In genomic region chr9:21995652-21996275, GRCh38 we compare ENCODE assay signal across 8 cellular contexts. TPM values are rescaled to one million over a fixed set of nuclear protein-coding genes. Genes with fewer than 3 reads are reported as not detected.
A peak's percentile ranks its signal among the peaks of the same experiment; 100 is the strongest.
DNase-seq lines count a peak whose midpoint lies in the region; ATAC-seq, FAIRE-seq and TF ChIP-seq lines count a peak whose summit lies in the region.

No MANE protein-coding gene starts in this region.

- BruUV-seq in PC-3 (replicated peaks; lab: Mats Ljungman, UMichigan), result no TSS peak
- BruUV-seq in HepG2 (replicated peaks; lab: Mats Ljungman, UMichigan), result no TSS peak

- peaks cover 4% of the 10 kb centered on the region for H4K20me1 ChIP-seq in H9 (ENCODE audit: control insufficient read depth, insufficient read depth, insufficient read length)
- 0 out of 2 replicates have a peak, but pooled peaks cover 4% of the 10 kb centered on the region for H4K20me1 ChIP-seq in PC-3 (ENCODE audit: low read length)
- no peaks in the 10 kb centered on the region for H4K20me1 ChIP-seq in HepG2 (ENCODE audit: insufficient read depth, low read length)

- H3K27me3 ChIP-seq in H9 (ENCODE audit: insufficient read depth, low read length), result peaks cover 32% of the 10 kb centered on the region; the same call in 1 of the 2 replicates
- no peaks in the 10 kb centered on the region for H3K27me3 ChIP-seq in PC-3 (ENCODE audit: low read length)
- H3K27me3 ChIP-seq in colonic mucosa, result no peaks in the 10 kb centered on the region
- peaks cover 0 to 17% of the 10 kb centered on the region in 2 experiments; a peak in 1 of 5 replicates for H3K27me3 ChIP-seq in HepG2 (ENCODE audit: control insufficient read depth in 1 of 2, insufficient read depth in 2 of 2, low read length in 2 of 2)
- peaks cover 0 to 74% (median 0%) of the 10 kb centered on the region in 3 donors for H3K27me3 ChIP-seq in stomach

- H3T11ph ChIP-seq in H9 (ENCODE audit: low read length), result no peak overlapping the region

- peaks cover 88% of the 10 kb centered on the region for H3K27me3 Mint-ChIP-seq in H9 (ENCODE audit: low read depth)

- H3K9ac ChIP-seq in H9 (ENCODE audit: extremely low read depth, insufficient read length, low read length), result no peak overlapping the region
- peak overlapping the region; percentile 97 for H3K9ac ChIP-seq in PC-3 (ENCODE audit: low read length)
- peak overlapping the region; percentile 80 to 89 for H3K9ac ChIP-seq in colonic mucosa (ENCODE audit: low read depth in 2 of 2, low read length in 2 of 2)
- H3K9ac ChIP-seq in HepG2 (ENCODE audit: insufficient read depth, low read depth, low read length), result no peak overlapping the region

- no peak overlapping the region for H2BK5ac ChIP-seq in H9 (ENCODE audit: insufficient read length, low read length)

- H3K9me2 ChIP-seq in PC-3 (replicated peaks; ENCODE audit: low read length), result no peaks in the 10 kb centered on the region

- intact Hi-C loops in PC-3 (cut with micrococcal nuclease), result loop anchor here (1.0 to 10.0 kb wide), 2 partner anchors 181 to 449 kb away; partner anchors contain the start of gene DMRTA1
- intact Hi-C loops in colonic mucosa (cut with DNase I), result no loop called here
- intact Hi-C loops in HepG2 (cut with micrococcal nuclease; ENCODE audit: unreplicated experiment), result no loop called here
- intact Hi-C loops in stomach (cut with DNase I; ENCODE audit: low total_unique reads), result no loop called here

- DNase-seq in GM10248 (ENCODE audit: extremely low spot score) (peak; percentile 44), H9 (no peak), PC-3 (peak; percentile 24), colonic mucosa (peak; percentile 55), HepG2 (ENCODE audit: low spot score) (no peak), stomach (peak; percentile 46), GF-D8 (lab: John Stamatoyannopoulos, UW) (no peak)

- no CpG with 5 or more reads among the region's 51 CpGs for WGBS in H9 (ENCODE audit: extremely low coverage, insufficient read length, low lambda C conversion rate)
- 55% methylated on average over 21 of the region's 51 CpGs for WGBS in HepG2 (ENCODE audit: low lambda C conversion rate)
- WGBS in stomach, 5 donors, result 12 to 19% (median 13%) methylated on average over 38 to 51 of the region's 51 CpGs

- no peak overlapping the region for H4K8ac ChIP-seq in H9 (replicated peaks; ENCODE audit: insufficient read length, low read depth, low read length)

- in situ Hi-C loops in HepG2 (cut with HindIII; ENCODE audit: extremely low pct_ligation_motif_present, low pct_unique_long_range_greater_than_20kb), result loop anchor here (10.0 kb wide), 1 partner anchor 239 kb away; no protein-coding TSS in a partner anchor

- H3K79me2 ChIP-seq in H9 (ENCODE audit: insufficient read depth, low read length), result no peaks in the 10 kb centered on the region
- peaks cover 87% of the 10 kb centered on the region for H3K79me2 ChIP-seq in PC-3 (ENCODE audit: low read length)
- no peaks in the 10 kb centered on the region for H3K79me2 ChIP-seq in HepG2 (ENCODE audit: insufficient read depth, low read length)

- no peak overlapping the region for H2BK12ac ChIP-seq in H9 (ENCODE audit: insufficient read length, low read depth, low read length)

- no peak overlapping the region for H4K91ac ChIP-seq in H9 (ENCODE audit: insufficient read length, low read depth, low read length)

- H3K23ac ChIP-seq in H9 (ENCODE audit: insufficient read length, low read depth, low read length), result no peak overlapping the region

- peaks cover 3% of the 10 kb centered on the region; the same call in 1 of the 2 replicates for H3K4me1 ChIP-seq in H9 (ENCODE audit: insufficient read depth, low read length)
- peaks cover 31% of the 10 kb centered on the region for H3K4me1 ChIP-seq in PC-3 (ENCODE audit: insufficient read depth, low read length)
- H3K4me1 ChIP-seq in colonic mucosa, result no peaks in the 10 kb centered on the region
- peaks cover 9% of the 10 kb centered on the region for H3K4me1 ChIP-seq in HepG2 (ENCODE audit: insufficient read depth, low read length)
- peaks cover 6 to 27% (median 22%) of the 10 kb centered on the region in 4 donors for H3K4me1 ChIP-seq in stomach

- H2AK5ac ChIP-seq in H9 (ENCODE audit: insufficient read length, low read length), result no peak overlapping the region

- no peaks in the 10 kb centered on the region for H3K36me3 Mint-ChIP-seq in H9 (ENCODE audit: insufficient read depth in 1 of 3, low read depth in 3 of 3)

- CTCF ChIA-PET in GM10248 (lab: Yijun Ruan, JAX) (interaction anchor here (1.4 to 9.3 kb wide), 4 partner anchors 9 to 40 kb away, joined by 4 to 95 read pairs (median 8); partner anchors contain the start of gene CDKN2B), PC-3 (lab: Charles Lee) (interaction anchor here (0.8 kb wide), 1 partner anchor 13 kb away, joined by 3 read pairs; the partner anchor contains the start of gene CDKN2B), HepG2 (lab: Yijun Ruan, JAX; ENCODE audit: low intra/inter-chr PET ratio, low total read pairs) (no interaction called here)

- H3K56ac ChIP-seq in H9 (ENCODE audit: insufficient read length, low read depth, low read length), result no peak overlapping the region

- no peak overlapping the region for H2BK20ac ChIP-seq in H9 (ENCODE audit: low read depth, low read length, poor library complexity, severe bottlenecking)

- H3K27ac ChIP-seq in H9 (ENCODE audit: insufficient read length, low read depth, low read length), result no peak overlapping the region
- peak overlapping the region; percentile 78 for H3K27ac ChIP-seq in PC-3 (ENCODE audit: low read length)
- H3K27ac ChIP-seq in colonic mucosa, result peak overlapping the region; percentile 89
- no peak overlapping the region for H3K27ac ChIP-seq in HepG2 (ENCODE audit: extremely low read length, insufficient read depth, low read length)
- peak overlapping the region; percentile 77 to 91 (median 82) for H3K27ac ChIP-seq in stomach

- peak; percentile 2 for ATAC-seq in PC-3
- peak; percentile 78 for ATAC-seq in HepG2
- no peak for ATAC-seq in HG03457 (IDR thresholded peaks at IDR 0.05; ENCODE audit: unreplicated experiment)

- no peak overlapping the region for H3K4ac ChIP-seq in H9 (ENCODE audit: low read depth, low read length)

- H3K4me2 ChIP-seq in H9 (ENCODE audit: insufficient read depth, insufficient read length, low read length) (peak overlapping the region; percentile 87), PC-3 (ENCODE audit: low read length) (peak overlapping the region; percentile 98), HepG2 (ENCODE audit: low read depth, low read length) (peak overlapping the region; percentile 96)

- FAIRE-seq in HepG2 (lab: Jason Lieb, UNC), result no peak

- no peak overlapping the region for H2BK120ac ChIP-seq in H9 (ENCODE audit: low read depth, low read length, poor library complexity, severe bottlenecking)

- TF ChIP-seq POLR2A in HepG2 (IDR thresholded peaks at IDR 0.05; ENCODE audit: insufficient read depth in 1 of 2, low read depth in 2 of 2, low read length in 2 of 2) (no peak), stomach (IDR thresholded peaks at IDR 0.05) (no peak)

- TF ChIP-seq CTCF in GM10248 (IDR thresholded peaks at IDR 0.05; ENCODE audit: control extremely low read depth, extremely low read depth, low read depth, missing control alignments) (peak; percentile 37), H9 (conservative IDR thresholded peaks at IDR 0.05) (peak; percentile 29; the same call in 1 of the 3 replicates), PC-3 (conservative IDR thresholded peaks at IDR 0.05; ENCODE audit: low read depth, low read length) (peak; percentile 36; the same call in 1 of the 2 replicates), colonic mucosa (IDR thresholded peaks at IDR 0.05) (no peak), HepG2 (CRISPR knock-in tag; IDR thresholded peaks at IDR 0.05) (peak; percentile 52), stomach (IDR thresholded peaks at IDR 0.05) (peak in 1 of 7 experiments; percentile 9)

- peak overlapping the region; percentile 67 to 82 for H3K4me3 Mint-ChIP-seq in H9

- H3K4me1 Mint-ChIP-seq in H9, result peaks cover 28 to 41% of the 10 kb centered on the region in 2 experiments

- H4K5ac ChIP-seq in H9 (ENCODE audit: insufficient read length, low read depth, low read length), result no peak overlapping the region

- H3K9me3 ChIP-seq in H9 (ENCODE audit: control insufficient read depth, low read depth, low read length) (no peaks in the 10 kb centered on the region), PC-3 (ENCODE audit: low read length) (no peaks in the 10 kb centered on the region), colonic mucosa (no peaks in the 10 kb centered on the region), HepG2 (ENCODE audit: low read length) (no peaks in the 10 kb centered on the region), stomach (no peaks in the 10 kb centered on the region)

- TF ChIP-seq RAD21 in HepG2 (CRISPR knock-in tag; IDR thresholded peaks at IDR 0.05), result no peak

- no peaks in the 10 kb centered on the region for H3K36me3 ChIP-seq in PC-3 (ENCODE audit: low read depth, low read length)
- no peaks in the 10 kb centered on the region for H3K36me3 ChIP-seq in colonic mucosa
- no peaks in the 10 kb centered on the region for H3K36me3 ChIP-seq in HepG2 (replicated peaks in 1 of 2; ENCODE audit: control insufficient read depth in 1 of 2, insufficient read depth in 2 of 2, low read length in 2 of 2)
- no peaks in the 10 kb centered on the region for H3K36me3 ChIP-seq in stomach

- H3K4me3 ChIP-seq in PC-3 (ENCODE audit: low read length) (peak overlapping the region; percentile 96), colonic mucosa (peak overlapping the region; percentile 81), HepG2 (replicated peaks in 1 of 3; ENCODE audit: insufficient read depth in 1 of 3, low read depth in 2 of 3, low read length in 3 of 3) (peak overlapping the region; percentile 60 to 82 (median 77)), stomach (peak overlapping the region; percentile 63 to 94 (median 87))

- POLR2A ChIA-PET in GM10248 (lab: Yijun Ruan, JAX) (no interaction called here), PC-3 (lab: Charles Lee; ENCODE audit: unreplicated experiment) (no interaction called here), HepG2 (lab: Yijun Ruan, JAX) (no interaction called here)

- no peak overlapping the region for H3K18ac ChIP-seq in H9 (ENCODE audit: insufficient read length, low read depth, low read length)

- no peak overlapping the region for H2AFZ ChIP-seq in H9 (ENCODE audit: low read length)
- peak overlapping the region; percentile 79 for H2AFZ ChIP-seq in PC-3 (ENCODE audit: low read length)
- H2AFZ ChIP-seq in HepG2 (ENCODE audit: low read length), result no peak overlapping the region

- H3K9me3 Mint-ChIP-seq in H9, result no peaks in the 10 kb centered on the region

- no peak overlapping the region for H3K14ac ChIP-seq in H9 (ENCODE audit: insufficient read depth, low read length)

- H3K27ac Mint-ChIP-seq in H9, result no peak overlapping the region

- TF ChIP-seq EP300 in HepG2 (IDR thresholded peaks at IDR 0.05; ENCODE audit: low read depth in 2 of 2, low read length in 2 of 2) (no peak), HepG2 (CRISPR knock-in tag; IDR thresholded peaks at IDR 0.05; ENCODE audit: borderline replicate concordance) (no peak), stomach (IDR thresholded peaks at IDR 0.05) (no peak)

- no peak overlapping the region for H2BK15ac ChIP-seq in H9 (ENCODE audit: low read depth, low read length)

- no peaks in the 10 kb centered on the region for H3K79me1 ChIP-seq in H9 (ENCODE audit: insufficient read depth, low read depth, low read length, poor library complexity, severe bottlenecking)

- peaks cover 17% of the 10 kb centered on the region for H3K23me2 ChIP-seq in H9 (ENCODE audit: insufficient read length, low read depth, low read length, poor library complexity, severe bottlenecking)

- no peaks in the 10 kb centered on the region for H3F3A ChIP-seq in PC-3 (ENCODE audit: low read length, unreplicated experiment)

RNA-seq across cellular contexts. Expression of gene CDKN2B-AS1, which starts 1.2 kb away (rescaled TPM):
- not detected in 2 replicates for total RNA-seq in H9 (2021)
- 0.40 and 2.0 TPM in 2 replicates for total RNA-seq in PC-3 (2014; rRNA removed)
- total RNA-seq in colonic mucosa, result 10 to 100 TPM; 39.7 to 73.7 TPM
- total RNA-seq in HepG2 (2016; rRNA removed; fragmentation: Illumina TruSeq; extraction: Trizol), result 0.64 and 0.77 TPM in 2 replicates
- 0.35 TPM in 1 of 2 replicates, not detected in the other for total RNA-seq in HepG2 (2016; cell fraction: cytosol; rRNA removed; fragmentation: Illumina TruSeq; extraction: Trizol; ENCODE audit: low read depth)
- total RNA-seq in HepG2 (2016; cell fraction: insoluble cytoplasmic fraction; rRNA removed; fragmentation: Illumina TruSeq; extraction: Trizol), result 0.31 and 0.78 TPM in 2 replicates
- 0.31 and 0.76 TPM in 2 replicates for total RNA-seq in HepG2 (2016; cell fraction: membrane; rRNA removed; fragmentation: Illumina TruSeq; extraction: Trizol)
- 1.1 TPM in 1 of 2 replicates, not detected in the other for total RNA-seq in HepG2 (2016; cell fraction: nucleus; rRNA removed; fragmentation: Illumina TruSeq; extraction: Trizol)
- polyA plus RNA-seq in HepG2 (2011; rRNA removed), result 1.8 and 2.3 TPM in 2 replicates
- polyA plus RNA-seq in HepG2 (2011; cell fraction: cytosol; rRNA removed), result 0.78 and 1.1 TPM in 2 replicates
- polyA plus RNA-seq in HepG2 (2011; cell fraction: nucleus; rRNA removed), result 1.3 and 1.6 TPM in 2 replicates
- 0.27 TPM in 1 of 2 replicates, not detected in the other for polyA plus RNA-seq in HepG2 (2012)
- polyA plus RNA-seq in HepG2 (2016; cell fraction: cytosol; fragmentation: Illumina TruSeq; extraction: Trizol; ENCODE audit: low read depth), result 0.35 and 0.36 TPM in 2 replicates
- polyA plus RNA-seq in HepG2 (2016; cell fraction: insoluble cytoplasmic fraction; fragmentation: Illumina TruSeq; extraction: Trizol; ENCODE audit: low read depth), result 0.41 and 0.54 TPM in 2 replicates
- 0.39 and 0.51 TPM in 2 replicates for polyA plus RNA-seq in HepG2 (2016; cell fraction: membrane; fragmentation: Illumina TruSeq; extraction: Trizol; ENCODE audit: low read depth)
- polyA plus RNA-seq in HepG2 (2016; cell fraction: nucleus; fragmentation: Illumina TruSeq; extraction: Trizol; ENCODE audit: insufficient read depth, low read depth), result 0.47 and 1.1 TPM in 2 replicates
- polyA minus RNA-seq in HepG2 (2011; rRNA and poly(A)+ RNA removed; ENCODE audit: low replicate concordance), result 12.7 TPM in 1 of 2 replicates, not detected in the other
- not detected in 2 replicates for polyA minus RNA-seq in HepG2 (2011; cell fraction: cytosol; rRNA and poly(A)+ RNA removed)
- 2.1 and 2.7 TPM in 2 replicates for polyA minus RNA-seq in HepG2 (2011; cell fraction: nucleus; rRNA and poly(A)+ RNA removed)
- 1 to 10 TPM in 2 of 5 donors, under 1 TPM in 1, not detected in 2; 0.73 to 1.6 (median 1.4) TPM for total RNA-seq in stomach
- polyA plus RNA-seq in stomach, result 1 to 10 TPM in 1 of 3 donors, under 1 TPM in 1, not detected in 1; 0.48 to 1.1 TPM

RNA-seq across cellular contexts. Expression of gene CDKN2A, which starts 1.6 kb away (rescaled TPM):
- total RNA-seq in H9 (2021), result 0.35 TPM in 1 of 2 replicates, not detected in the other
- total RNA-seq in PC-3 (2014; rRNA removed), result 273 and 293 TPM in 2 replicates
- total RNA-seq in colonic mucosa, result 1 to 10 TPM; 1.3 to 2.9 TPM
- total RNA-seq in HepG2 (2016; rRNA removed; fragmentation: Illumina TruSeq; extraction: Trizol), result 4.2 TPM in 2 replicates
- total RNA-seq in HepG2 (2016; cell fraction: cytosol; rRNA removed; fragmentation: Illumina TruSeq; extraction: Trizol; ENCODE audit: low read depth), result 1.9 and 3.2 TPM in 2 replicates
- total RNA-seq in HepG2 (2016; cell fraction: insoluble cytoplasmic fraction; rRNA removed; fragmentation: Illumina TruSeq; extraction: Trizol), result 4.0 and 4.4 TPM in 2 replicates
- 3.2 and 4.1 TPM in 2 replicates for total RNA-seq in HepG2 (2016; cell fraction: membrane; rRNA removed; fragmentation: Illumina TruSeq; extraction: Trizol)
- 1.3 and 1.7 TPM in 2 replicates for total RNA-seq in HepG2 (2016; cell fraction: nucleus; rRNA removed; fragmentation: Illumina TruSeq; extraction: Trizol)
- polyA plus RNA-seq in HepG2 (2011; rRNA removed), result 4.8 and 7.4 TPM in 2 replicates
- 6.0 and 6.8 TPM in 2 replicates for polyA plus RNA-seq in HepG2 (2011; cell fraction: cytosol; rRNA removed)
- polyA plus RNA-seq in HepG2 (2011; cell fraction: nucleus; rRNA removed), result 4.8 and 7.1 TPM in 2 replicates
- polyA plus RNA-seq in HepG2 (2012), result 1.3 and 2.3 TPM in 2 replicates
- polyA plus RNA-seq in HepG2 (2016; cell fraction: cytosol; fragmentation: Illumina TruSeq; extraction: Trizol; ENCODE audit: low read depth), result 2.5 and 3.2 TPM in 2 replicates
- polyA plus RNA-seq in HepG2 (2016; cell fraction: insoluble cytoplasmic fraction; fragmentation: Illumina TruSeq; extraction: Trizol; ENCODE audit: low read depth), result 5.0 and 6.3 TPM in 2 replicates
- 3.5 and 3.6 TPM in 2 replicates for polyA plus RNA-seq in HepG2 (2016; cell fraction: membrane; fragmentation: Illumina TruSeq; extraction: Trizol; ENCODE audit: low read depth)
- 4.3 and 4.4 TPM in 2 replicates for polyA plus RNA-seq in HepG2 (2016; cell fraction: nucleus; fragmentation: Illumina TruSeq; extraction: Trizol; ENCODE audit: insufficient read depth, low read depth)
- 3.3 and 67.7 TPM in 2 replicates for polyA minus RNA-seq in HepG2 (2011; rRNA and poly(A)+ RNA removed; ENCODE audit: low replicate concordance)
- polyA minus RNA-seq in HepG2 (2011; cell fraction: cytosol; rRNA and poly(A)+ RNA removed), result 3.8 and 4.1 TPM in 2 replicates
- 3.2 and 3.9 TPM in 2 replicates for polyA minus RNA-seq in HepG2 (2011; cell fraction: nucleus; rRNA and poly(A)+ RNA removed)
- total RNA-seq in stomach, result 10 to 100 TPM in 1 of 5 donors, under 1 TPM in 1, not detected in 3; 0.73 to 47.3 TPM
- 1 to 10 TPM in 2 of 3 donors, not detected in 1; 1.9 to 3.2 TPM for polyA plus RNA-seq in stomach

RNA-seq across cellular contexts. Expression of gene CDKN2B, which starts 13.3 kb away (rescaled TPM):
- total RNA-seq in H9 (2021), result 0.13 and 0.48 TPM in 2 replicates
- 32.2 and 32.7 TPM in 2 replicates for total RNA-seq in PC-3 (2014; rRNA removed)
- total RNA-seq in colonic mucosa, result 10 to 100 TPM; 57.0 to 76.6 TPM
- 0.83 and 1.4 TPM in 2 replicates for total RNA-seq in HepG2 (2016; rRNA removed; fragmentation: Illumina TruSeq; extraction: Trizol)
- total RNA-seq in HepG2 (2016; cell fraction: cytosol; rRNA removed; fragmentation: Illumina TruSeq; extraction: Trizol; ENCODE audit: low read depth), result 0.09 and 0.20 TPM in 2 replicates
- total RNA-seq in HepG2 (2016; cell fraction: insoluble cytoplasmic fraction; rRNA removed; fragmentation: Illumina TruSeq; extraction: Trizol), result 0.73 and 1.3 TPM in 2 replicates
- 0.41 and 0.46 TPM in 2 replicates for total RNA-seq in HepG2 (2016; cell fraction: membrane; rRNA removed; fragmentation: Illumina TruSeq; extraction: Trizol)
- total RNA-seq in HepG2 (2016; cell fraction: nucleus; rRNA removed; fragmentation: Illumina TruSeq; extraction: Trizol), result 0.69 and 0.90 TPM in 2 replicates
- 1.5 and 2.3 TPM in 2 replicates for polyA plus RNA-seq in HepG2 (2011; rRNA removed)
- 1.4 and 1.7 TPM in 2 replicates for polyA plus RNA-seq in HepG2 (2011; cell fraction: cytosol; rRNA removed)
- polyA plus RNA-seq in HepG2 (2011; cell fraction: nucleus; rRNA removed), result 5.9 and 8.6 TPM in 2 replicates
- polyA plus RNA-seq in HepG2 (2012), result 0.48 and 1.5 TPM in 2 replicates
- polyA plus RNA-seq in HepG2 (2016; cell fraction: cytosol; fragmentation: Illumina TruSeq; extraction: Trizol; ENCODE audit: low read depth), result 0.10 and 0.12 TPM in 2 replicates
- polyA plus RNA-seq in HepG2 (2016; cell fraction: insoluble cytoplasmic fraction; fragmentation: Illumina TruSeq; extraction: Trizol; ENCODE audit: low read depth), result 1.1 and 1.4 TPM in 2 replicates
- 0.26 and 0.31 TPM in 2 replicates for polyA plus RNA-seq in HepG2 (2016; cell fraction: membrane; fragmentation: Illumina TruSeq; extraction: Trizol; ENCODE audit: low read depth)
- polyA plus RNA-seq in HepG2 (2016; cell fraction: nucleus; fragmentation: Illumina TruSeq; extraction: Trizol; ENCODE audit: insufficient read depth, low read depth), result 3.1 and 3.7 TPM in 2 replicates
- 0.54 and 6.2 TPM in 2 replicates for polyA minus RNA-seq in HepG2 (2011; rRNA and poly(A)+ RNA removed; ENCODE audit: low replicate concordance)
- polyA minus RNA-seq in HepG2 (2011; cell fraction: cytosol; rRNA and poly(A)+ RNA removed), result 0.40 and 1.1 TPM in 2 replicates
- polyA minus RNA-seq in HepG2 (2011; cell fraction: nucleus; rRNA and poly(A)+ RNA removed), result 2.4 and 3.4 TPM in 2 replicates
- 100 to 1,000 TPM in 1 of 5 donors, 1 to 10 TPM in 2, under 1 TPM in 1, not detected in 1; 0.58 to 152 (median 3.6) TPM for total RNA-seq in stomach
- polyA plus RNA-seq in stomach, result 10 to 100 TPM in 1 of 3 donors, 1 to 10 TPM in 2; 4.7 to 12.8 (median 8.6) TPM

Comparison
In these comparisons a context has a peak if more than half of its experiments do, and no peak if none do; other contexts are left out.
1. DNase-seq: peak in GM10248 (single experiment), PC-3 (single experiment), colonic mucosa (single experiment) and stomach (single experiment); none in H9 (single experiment), HepG2 (single experiment) and GF-D8 (single experiment).
2. H3K27ac ChIP-seq: peak in PC-3 (single experiment), colonic mucosa (single experiment) and stomach (5 of 5); none in H9 (single experiment) and HepG2 (single experiment).
3. H3K9ac ChIP-seq: peak in PC-3 (single experiment) and colonic mucosa (2 of 2); none in H9 (single experiment) and HepG2 (single experiment).
4. RNA of gene CDKN2B-AS1, which starts 1.2 kb away (total RNA-seq): 39.7 to 73.7 TPM in colonic mucosa; 0.40 to 2.0 TPM in PC-3, 0.73 to 1.6 TPM in stomach, 0.31 to 1.1 TPM in HepG2 and not detected in H9; every median in the first group is over 10 times any median in the second.
5. Peak in every context shown above with its lines, with median percentiles within 50 percentile points of each other: H3K4me2 ChIP-seq and H3K4me3 ChIP-seq.